Comparison of ENCODE assay signal across 1 cellular context in genomic region chr10:101559596-101560292, GRCh38.
A peak's percentile ranks its signal among the peaks of the same experiment; 100 is the strongest.
TF ChIP-seq lines count a peak whose summit lies in the region.

No MANE protein-coding gene starts in this region.

TF ChIP-seq in HepG2, 621 proteins besides CTCF, POLR2A, EP300 and RAD21:
- TF ChIP-seq SOX6 (IDR thresholded peaks at IDR 0.05) = no peak
- TF ChIP-seq SOX6 (CRISPR knock-in tag; IDR thresholded peaks at IDR 0.05) = no peak
- no peak for TF ChIP-seq SIX4 (CRISPR knock-in tag; IDR thresholded peaks at IDR 0.05)
- TF ChIP-seq, protein P1, sequence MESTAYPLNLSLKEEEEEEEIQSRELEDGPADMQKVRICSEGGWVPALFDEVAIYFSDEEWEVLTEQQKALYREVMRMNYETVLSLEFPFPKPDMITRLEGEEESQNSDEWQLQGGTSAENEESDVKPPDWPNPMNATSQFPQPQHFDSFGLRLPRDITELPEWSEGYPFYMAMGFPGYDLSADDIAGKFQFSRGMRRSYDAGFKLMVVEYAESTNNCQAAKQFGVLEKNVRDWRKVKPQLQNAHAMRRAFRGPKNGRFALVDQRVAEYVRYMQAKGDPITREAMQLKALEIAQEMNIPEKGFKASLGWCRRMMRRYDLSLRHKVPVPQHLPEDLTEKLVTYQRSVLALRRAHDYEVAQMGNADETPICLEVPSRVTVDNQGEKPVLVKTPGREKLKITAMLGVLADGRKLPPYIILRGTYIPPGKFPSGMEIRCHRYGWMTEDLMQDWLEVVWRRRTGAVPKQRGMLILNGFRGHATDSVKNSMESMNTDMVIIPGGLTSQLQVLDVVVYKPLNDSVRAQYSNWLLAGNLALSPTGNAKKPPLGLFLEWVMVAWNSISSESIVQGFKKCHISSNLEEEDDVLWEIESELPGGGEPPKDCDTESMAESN (CRISPR knock-in tag; conservative IDR thresholded peaks at IDR 0.05) = 0 out of 2 replicates have a peak, but pooled peaks have one; percentile 46
